ENCODE assay signal across 1 cellular context in genomic region chr7:74173866-74174605, GRCh38.
TF ChIP-seq lines count a peak whose summit lies in the region.

Gene EIF4H, plus strand, starts transcription at chr7:74174356. Its CDS starts 28 bp downstream, at chr7:74174384.

TF ChIP-seq in HepG2, 621 proteins besides CTCF, POLR2A, EP300 and RAD21 (continued from another document and continues in another):
- TF ChIP-seq AHDC1 (CRISPR knock-in tag; IDR thresholded peaks at IDR 0.05; ENCODE audit: borderline replicate concordance) (no peak), ZNF883 (CRISPR knock-in tag; IDR thresholded peaks at IDR 0.05; ENCODE audit: not compliant biosample characterization) (peak; percentile 80), REPIN1 (CRISPR knock-in tag; IDR thresholded peaks at IDR 0.05; ENCODE audit: borderline replicate concordance, low read depth) (no peak), MYNN (CRISPR knock-in tag; IDR thresholded peaks at IDR 0.05; ENCODE audit: low read depth) (no peak), ZFP36L1 (CRISPR knock-in tag; IDR thresholded peaks at IDR 0.05) (no peak), ZNF841 (CRISPR knock-in tag; IDR thresholded peaks at IDR 0.05; ENCODE audit: borderline replicate concordance) (0 out of 2 replicates have a peak, but pooled peaks have one; percentile 68), RBFOX2 (IDR thresholded peaks at IDR 0.05; ENCODE audit: low read depth, low read length) (peak; percentile 91), ZNF264 (CRISPR knock-in tag; IDR thresholded peaks at IDR 0.05) (peak; percentile 40; the same call in 1 of the 2 replicates), GABPA (IDR thresholded peaks at IDR 0.05; ENCODE audit: low read depth, low read length) (no peak), GABPA (CRISPR knock-in tag; IDR thresholded peaks at IDR 0.05; ENCODE audit: low read depth) (no peak), NR0B2 (CRISPR knock-in tag; IDR thresholded peaks at IDR 0.05) (peak; percentile 87; the same call in 1 of the 2 replicates), FOXA3 (CRISPR knock-in tag; IDR thresholded peaks at IDR 0.05) (peak; percentile 9; the same call in 1 of the 2 replicates), ZNF280D (CRISPR knock-in tag; IDR thresholded peaks at IDR 0.05) (no peak), CBX5 (CRISPR knock-in tag; IDR thresholded peaks at IDR 0.05; ENCODE audit: borderline replicate concordance) (0 out of 2 replicates have a peak, but pooled peaks have one; percentile 39), ZNF720 (CRISPR knock-in tag; IDR thresholded peaks at IDR 0.05) (no peak), ZNF775 (CRISPR knock-in tag; IDR thresholded peaks at IDR 0.05; ENCODE audit: borderline replicate concordance) (no peak), BCL3 (CRISPR knock-in tag; IDR thresholded peaks at IDR 0.05) (peak; percentile 95), FOXA1 (IDR thresholded peaks at IDR 0.05) (no peak), FOXA1 (CRISPR knock-in tag; IDR thresholded peaks at IDR 0.05) (no peak), KMT2A (CRISPR knock-in tag; IDR thresholded peaks at IDR 0.05) (peak; percentile 50; the same call in 1 of the 2 replicates), MED13 (CRISPR knock-in tag; IDR thresholded peaks at IDR 0.05) (no peak), PHB2 (IDR thresholded peaks at IDR 0.05; ENCODE audit: partially characterized antibody) (no peak), FOXK2 (IDR thresholded peaks at IDR 0.05) (no peak), ZC3H13 (CRISPR knock-in tag; IDR thresholded peaks at IDR 0.05) (peak; percentile 57; the same call in 1 of the 2 replicates), E2F2 (CRISPR knock-in tag; IDR thresholded peaks at IDR 0.05; ENCODE audit: borderline replicate concordance) (peak; percentile 17; the same call in 1 of the 2 replicates), MED1 (CRISPR knock-in tag; IDR thresholded peaks at IDR 0.05) (peak; percentile 77), BRF2 (CRISPR knock-in tag; IDR thresholded peaks at IDR 0.05) (no peak), POLR2AphosphoS2 (IDR thresholded peaks at IDR 0.05; ENCODE audit: low read depth, low read length) (no peak), ZNF180 (CRISPR knock-in tag; IDR thresholded peaks at IDR 0.05; ENCODE audit: borderline replicate concordance, low read depth) (no peak), ZNF512 (CRISPR knock-in tag; IDR thresholded peaks at IDR 0.05) (no peak), ZFY (CRISPR knock-in tag; IDR thresholded peaks at IDR 0.05) (peak; percentile 99), ZNF256 (CRISPR knock-in tag; conservative IDR thresholded peaks at IDR 0.05) (no peak), KLF15 (CRISPR knock-in tag; IDR thresholded peaks at IDR 0.05; ENCODE audit: borderline replicate concordance) (peak; percentile 81; the same call in 1 of the 2 replicates), ATF7-NPFF (CRISPR knock-in tag; IDR thresholded peaks at IDR 0.05; ENCODE audit: low read depth) (peak; percentile 85), MAX (IDR thresholded peaks at IDR 0.05) (peak; percentile 99), KAT2B (IDR thresholded peaks at IDR 0.05; ENCODE audit: borderline replicate concordance, low read depth, low read length) (no peak), ATM (IDR thresholded peaks at IDR 0.05; ENCODE audit: borderline replicate concordance) (no peak), ZNF274 (CRISPR knock-in tag; IDR thresholded peaks at IDR 0.05) (peak; percentile 94), ZNF34 (CRISPR knock-in tag; IDR thresholded peaks at IDR 0.05; ENCODE audit: borderline replicate concordance) (0 out of 2 replicates have a peak, but pooled peaks have one; percentile 30), NCOA1 (CRISPR knock-in tag; IDR thresholded peaks at IDR 0.05) (no peak), CAMTA2 (CRISPR knock-in tag; IDR thresholded peaks at IDR 0.05; ENCODE audit: borderline replicate concordance) (0 out of 2 replicates have a peak, but pooled peaks have one; percentile 39), ZNF83 (CRISPR knock-in tag; IDR thresholded peaks at IDR 0.05; ENCODE audit: borderline replicate concordance) (no peak), CCAR2 (optimal IDR thresholded peaks at IDR 0.05; ENCODE audit: low read depth, low read length) (no peak), ZFX (CRISPR knock-in tag; IDR thresholded peaks at IDR 0.05; ENCODE audit: low read depth) (peak; percentile 97), ZNF547 (CRISPR knock-in tag; IDR thresholded peaks at IDR 0.05) (peak; percentile 90), ARID4A (CRISPR knock-in tag; IDR thresholded peaks at IDR 0.05; ENCODE audit: borderline replicate concordance) (peak; percentile 91), RNF2 (conservative IDR thresholded peaks at IDR 0.05; ENCODE audit: low read depth) (peak; percentile 92), KDM3A (CRISPR knock-in tag; IDR thresholded peaks at IDR 0.05; ENCODE audit: low read depth) (peak; percentile 22; the same call in 1 of the 2 replicates)
